13 cellular contexts compared by ENCODE assay signal in genomic region chr16:31216552-31217530, GRCh38. TPM values are rescaled to one million over a fixed set of nuclear protein-coding genes. Genes with fewer than 3 reads are reported as not detected.
DNase-seq lines count a peak whose midpoint lies in the region; ATAC-seq and TF ChIP-seq lines count a peak whose summit lies in the region.
"Had no signal": no experiment of that assay in that cellular context is flagged by ENCODE, and none has a peak within 500 bp of the region (broad histone marks: within the 10 kb centered on the region; RNA-seq: fewer than 3 reads in every experiment).

TSS of gene PYDC1 (minus strand) at chr16:31217135. CDS start at chr16:31217028, 107 bp downstream.

- H2AK5ac ChIP-seq in mesendoderm (ENCODE audit: low read length), result no peak within 1 kb of the TSS

- H3K9me3 ChIP-seq in upper lobe of left lung, result no peaks in the 10 kb centered on the region
- no peaks in the 10 kb centered on the region for H3K9me3 ChIP-seq in BE2C
- H3K9me3 ChIP-seq: pancreas had no signal

- no peak within 1 kb of the TSS for H3K18ac ChIP-seq in mesendoderm (ENCODE audit: low read length)

- no peak within 1 kb of the TSS for H3K27ac ChIP-seq in mesendoderm (ENCODE audit: low read depth, low read length)
- H3K27ac ChIP-seq in upper lobe of left lung, result no peak within 1 kb of the TSS
- H3K27ac ChIP-seq: pancreas had no signal

- H3K79me2 ChIP-seq in mesendoderm (ENCODE audit: control insufficient read depth, insufficient read depth, low read length), result no peaks in the 10 kb centered on the region

- H3K36me3 ChIP-seq in mesendoderm (ENCODE audit: control insufficient read depth, insufficient read depth, low read length) (no peaks in the 10 kb centered on the region), upper lobe of left lung (no peaks in the 10 kb centered on the region), BE2C (no peaks in the 10 kb centered on the region)
- H3K36me3 ChIP-seq: pancreas had no signal

- peak within 1 kb of the TSS; percentile 69 for H3K4me3 Mint-ChIP-seq in activated T-cell treated with anti-CD3 and anti-CD28 coated beads, Interleukin-2, amount 50 U/mL, for 4 hours

- no peak within 1 kb of the TSS for H3K4me3 ChIP-seq in mesendoderm (ENCODE audit: low read length)
- H3K4me3 ChIP-seq in upper lobe of left lung, result peak within 1 kb of the TSS in 3 of 4 donors; percentile 39 to 59 (median 51)
- no peak within 1 kb of the TSS for H3K4me3 ChIP-seq in BE2C (ENCODE audit: low read depth, low read length)

- no peak within 1 kb of the TSS for H3K23ac ChIP-seq in mesendoderm (ENCODE audit: low read length)

- H2BK120ac ChIP-seq in mesendoderm (ENCODE audit: low read depth, low read length), result no peak within 1 kb of the TSS

- TF ChIP-seq POLR2A in upper lobe of left lung (IDR thresholded peaks at IDR 0.05), result no peak

- H3K27me3 ChIP-seq in mesendoderm (ENCODE audit: insufficient read depth, low read length, poor library complexity), result peaks cover 13% of the 10 kb centered on the region
- peaks cover 0 to 23% (median 15%) of the 10 kb centered on the region in 4 donors for H3K27me3 ChIP-seq in upper lobe of left lung
- H3K27me3 ChIP-seq in BE2C, result peaks cover 75% of the 10 kb centered on the region

- H3K4me1 Mint-ChIP-seq in activated T-cell treated with anti-CD3 and anti-CD28 coated beads, Interleukin-2, amount 50 U/mL, for 4 hours (ENCODE audit: low read depth), result peaks cover 19% of the 10 kb centered on the region

- H3K4me2 ChIP-seq in mesendoderm (ENCODE audit: low read length), result peak within 1 kb of the TSS; percentile 20

- no peak for TF ChIP-seq CTCF in upper lobe of left lung (IDR thresholded peaks at IDR 0.05)
- no peak for TF ChIP-seq CTCF in BE2C (IDR thresholded peaks at IDR 0.05; ENCODE audit: low read depth, low read length)

- no peak within 1 kb of the TSS for H2BK15ac ChIP-seq in mesendoderm (replicated peaks; ENCODE audit: low read depth)

- ATAC-seq in activated T-cell treated with anti-CD3 and anti-CD28 coated beads, Interleukin-2, amount 50 U/mL, for 4 hours, result peak; percentile 31 to 40
- ATAC-seq in upper lobe of left lung (ENCODE audit: low FRiP score in 2 of 2), result peak in 1 of 2 donors; percentile 21

- H3K9me3 Mint-ChIP-seq in activated T-cell treated with anti-CD3 and anti-CD28 coated beads, Interleukin-2, amount 50 U/mL, for 4 hours, result no peaks in the 10 kb centered on the region

- H3K36me3 Mint-ChIP-seq in activated T-cell treated with anti-CD3 and anti-CD28 coated beads, Interleukin-2, amount 50 U/mL, for 4 hours (ENCODE audit: insufficient read depth), result no peaks in the 10 kb centered on the region

- TF ChIP-seq EP300 in upper lobe of left lung (IDR thresholded peaks at IDR 0.05), result no peak

- H3K27me3 Mint-ChIP-seq in activated T-cell treated with anti-CD3 and anti-CD28 coated beads, Interleukin-2, amount 50 U/mL, for 4 hours (ENCODE audit: low read depth), result peaks cover 55% of the 10 kb centered on the region

- H3K4me1 ChIP-seq in mesendoderm (ENCODE audit: control insufficient read depth, low read depth, low read length), result no peaks in the 10 kb centered on the region
- H3K4me1 ChIP-seq in upper lobe of left lung, result peaks cover 26 to 29% (median 27%) of the 10 kb centered on the region in 4 donors
- no peaks in the 10 kb centered on the region for H3K4me1 ChIP-seq in BE2C

- H2BK5ac ChIP-seq in mesendoderm (ENCODE audit: low read length), result no peak within 1 kb of the TSS

- H3K79me1 ChIP-seq in mesendoderm (ENCODE audit: low read length), result no peaks in the 10 kb centered on the region

- peak within 1 kb of the TSS; percentile 34 for H3K9ac ChIP-seq in mesendoderm (ENCODE audit: low read length)

- no CpG with 5 or more reads among the region's 52 CpGs for WGBS in mesendoderm (ENCODE audit: extremely low coverage, insufficient coverage, low lambda C conversion rate)
- WGBS in upper lobe of left lung, 2 donors, result 7 to 8% methylated on average over 11 to 46 of the region's 52 CpGs

- no peak within 1 kb of the TSS for H4K5ac ChIP-seq in mesendoderm (ENCODE audit: low read length)

- DNase-seq in activated T-cell treated with anti-CD3 and anti-CD28 coated beads, Interleukin-2, amount 50 U/mL, for 4 hours, result no peak
- DNase-seq in activated T-cell treated with anti-CD3 and anti-CD28 coated beads, Interleukin-2, amount 50 U/mL, for 1 hour, result no peak
- DNase-seq in cerebellar cortex (ENCODE audit: low spot score) (peak; percentile 55), mesendoderm (peak; percentile 64), upper lobe of left lung (peak in 1 of 2 donors; percentile 86), T1000 (lab: John Stamatoyannopoulos, UW) (no peak), SW 1271 (lab: John Stamatoyannopoulos, UW) (no peak), BE2C (no peak)

- H3K56ac ChIP-seq in mesendoderm (ENCODE audit: low read length), result peak within 1 kb of the TSS; percentile 73

- H3K4ac ChIP-seq in mesendoderm (ENCODE audit: low read depth, low read length), result no peak within 1 kb of the TSS

- H4K8ac ChIP-seq in mesendoderm (ENCODE audit: low read depth, low read length), result no peak within 1 kb of the TSS

RNA-seq across cellular contexts. Expression of gene PYDC1, which starts in this region (rescaled TPM):
- not detected for total RNA-seq in activated T-cell treated with anti-CD3 and anti-CD28 coated beads, Interleukin-2, amount 50 U/mL, for 4 hours
- 1.4 TPM for polyA plus RNA-seq in mesendoderm (2013, experiment 1 of 2)
- 1.6 TPM for polyA plus RNA-seq in mesendoderm (2013, experiment 2 of 2)
- not detected for total RNA-seq in upper lobe of left lung
- not detected for polyA plus RNA-seq in BE2C (2012; ENCODE audit: insufficient read depth, insufficient read length, low read depth)
- total RNA-seq: dermis microvascular lymphatic vessel endothelial cell; HT1080; pancreas; T-helper 1 cell treated with Interleukin-12 subunit alpha and Interleukin-12 subunit beta and Interleukin-4 antibody, amounts not matched to agents 30 ng/mL and 1 ng/mL, for 36 hours had no signal
- polyA plus RNA-seq: BJ, pancreas had no signal

Comparison
In these comparisons a context has a peak if more than half of its experiments do, and no peak if none do; other contexts are left out.
1. Peak in ATAC-seq in activated T-cell treated with anti-CD3 and anti-CD28 coated beads, Interleukin-2, amount 50 U/mL, for 4 hours; RNA of the gene not detected or under 1 TPM.
2. DNase-seq: peak in cerebellar cortex (single experiment) and mesendoderm (single experiment); none in activated T-cell treated with anti-CD3 and anti-CD28 coated beads, Interleukin-2, amount 50 U/mL, for 4 hours (single experiment), activated T-cell treated with anti-CD3 and anti-CD28 coated beads, Interleukin-2, amount 50 U/mL, for 1 hour (single experiment), T1000 (single experiment), SW 1271 (0 of 2) and BE2C (single experiment).
3. H3K4me3 ChIP-seq: peak in upper lobe of left lung (3 of 4); none in mesendoderm (single experiment) and BE2C (single experiment).